In genomic region chr9:114053246-114054005, GRCh38 we compare ENCODE assay signal across 13 cellular contexts. TPM values are rescaled to one million over a fixed set of nuclear protein-coding genes. Genes with fewer than 3 reads are reported as not detected.
"Had no signal": no experiment of that assay in that cellular context is flagged by ENCODE, and none has a peak within 500 bp of the region (broad histone marks: within the 10 kb centered on the region; RNA-seq: fewer than 3 reads in every experiment).

No MANE protein-coding gene starts in this region.

- H3K27ac ChIP-seq: brain microvascular endothelial cell, esophagus squamous epithelium, transverse colon had no signal

- H3K4me1 ChIP-seq: esophagus squamous epithelium, transverse colon had no signal

- ATAC-seq: natural killer cell treated with Interleukin-12 subunit alpha and Interleukin-12 subunit beta and Interleukin-15 and Interleukin-18, amount 100 ng/mL, for 72 hours had no signal

- H3K27me3 ChIP-seq: brain microvascular endothelial cell, esophagus squamous epithelium, transverse colon had no signal

- H3K9me3 ChIP-seq: esophagus squamous epithelium, transverse colon had no signal

- H3K36me3 ChIP-seq: transverse colon had no signal

- H3K4me3 ChIP-seq: esophagus squamous epithelium, transverse colon had no signal

- DNase-seq: activated CD4-positive, alpha-beta T cell treated with anti-CD3 and anti-CD28 coated beads for 4 hours; activated effector memory CD4-positive, alpha-beta T cell treated with anti-CD3 and anti-CD28 coated beads, Interleukin-2, amount 50 U/mL, for 16 hours; activated T-cell treated with anti-CD3 and anti-CD28 coated beads, Interleukin-2, amount 50 U/mL, for 24 hours; amygdala; brain microvascular endothelial cell; esophagus squamous epithelium; foreskin fibroblast; glutamatergic neuron; immature natural killer cell; occipital lobe; transverse colon had no signal

RNA-seq across cellular contexts. Expression of gene AMBP, which starts 24.7 kb away (rescaled TPM):
- total RNA-seq: activated CD8-positive, alpha-beta memory T cell treated with anti-CD3 and anti-CD28 coated beads for 36 hours; natural killer cell treated with Interleukin-12 subunit alpha and Interleukin-12 subunit beta and Interleukin-15 and Interleukin-18, amount 100 ng/mL, for 72 hours had no signal
- polyA plus RNA-seq: immature natural killer cell had no signal

RNA-seq across cellular contexts. Expression of gene KIF12, which starts 45.7 kb away (rescaled TPM):
- total RNA-seq: activated CD8-positive, alpha-beta memory T cell treated with anti-CD3 and anti-CD28 coated beads for 36 hours; natural killer cell treated with Interleukin-12 subunit alpha and Interleukin-12 subunit beta and Interleukin-15 and Interleukin-18, amount 100 ng/mL, for 72 hours had no signal
- polyA plus RNA-seq: immature natural killer cell had no signal
